17 cellular contexts compared by ENCODE assay signal in genomic region chr11:11519184-11519583, GRCh38.
DNase-seq lines count a peak whose midpoint lies in the region; ATAC-seq, FAIRE-seq and TF ChIP-seq lines count a peak whose summit lies in the region.
"Had no signal": no experiment of that assay in that cellular context is flagged by ENCODE, and none has a peak within 500 bp of the region (broad histone marks: within the 10 kb centered on the region; RNA-seq: fewer than 3 reads in every experiment).

No MANE protein-coding gene starts in this region.

- no peak overlapping the region for H3K27ac Mint-ChIP-seq in stimulated activated naive B cell treated with anti-CD40 and anti-IgM and Interleukin-4, amounts not matched to agents 10 μg/mL and 1 μg/mL and 100 μg/mL, for 72 hours
- H3K27ac Mint-ChIP-seq: activated CD4-positive, alpha-beta T cell treated with anti-CD3 and anti-CD28 coated beads, Interleukin-2, amount 10 ng/mL, durations not matched to agents 7 days and 5 days; T-helper 1 cell treated with Interleukin-12 subunit alpha and Interleukin-12 subunit beta and Interleukin-4 antibody, amounts not matched to agents 30 μg/mL and 1 μg/mL, for 36 hours had no signal

- no peaks in the 10 kb centered on the region for H3K36me3 ChIP-seq in K562 (ENCODE audit: control insufficient read depth, insufficient read depth, low read length)
- H3K36me3 ChIP-seq in mucosa of descending colon (ENCODE audit: low read depth), result no peaks in the 10 kb centered on the region
- H3K36me3 ChIP-seq: BLaER1 treated with 17β-estradiol and CSF1 and Interleukin-3, amounts not matched to agents 10 nM and 100 nM; neutrophil had no signal

- no peak overlapping the region for H3K4me3 Mint-ChIP-seq in stimulated activated naive B cell treated with anti-CD40 and anti-IgM and Interleukin-4, amounts not matched to agents 10 μg/mL and 1 μg/mL and 100 μg/mL, for 72 hours
- H3K4me3 Mint-ChIP-seq: activated CD4-positive, alpha-beta T cell treated with anti-CD3 and anti-CD28 coated beads, Interleukin-2, amount 10 ng/mL, durations not matched to agents 7 days and 5 days; T-helper 1 cell treated with Interleukin-12 subunit alpha and Interleukin-12 subunit beta and Interleukin-4 antibody, amounts not matched to agents 30 μg/mL and 1 μg/mL, for 36 hours had no signal

- POLR2A ChIA-PET in K562 (lab: Yijun Ruan, JAX), result no interaction called here

- H3K4me2 ChIP-seq in K562 (ENCODE audit: insufficient read depth, low read length), result no peak overlapping the region

- in situ Hi-C loops in K562 (cut with MboI), result no loop called here

- no peaks in the 10 kb centered on the region for H3K9me1 ChIP-seq in K562 (ENCODE audit: control insufficient read depth, insufficient read depth, low read length)

- BruUV-seq in K562 (replicated peaks; lab: Mats Ljungman, UMichigan), result no TSS peak

- H3K79me2 ChIP-seq in K562 (ENCODE audit: control insufficient read depth, insufficient read depth, low read length), result no peaks in the 10 kb centered on the region

- intact Hi-C loops in K562 (cut with micrococcal nuclease) (no loop called here), mucosa of descending colon (cut with DNase I, micrococcal nuclease) (no loop called here)

- H2AFZ ChIP-seq in K562 (ENCODE audit: low read depth, low read length), result no peak overlapping the region

- H3K27me3 Mint-ChIP-seq in stimulated activated naive B cell treated with anti-CD40 and anti-IgM and Interleukin-4, amounts not matched to agents 10 μg/mL and 1 μg/mL and 100 μg/mL, for 72 hours, result peaks cover 4 to 12% of the 10 kb centered on the region in 2 donors
- H3K27me3 Mint-ChIP-seq: activated CD4-positive, alpha-beta T cell treated with anti-CD3 and anti-CD28 coated beads, Interleukin-2, amount 10 ng/mL, durations not matched to agents 7 days and 5 days had no signal

- H3K4me1 ChIP-seq in K562 (replicated peaks in 1 of 2; ENCODE audit: control insufficient read depth in 2 of 2, insufficient read depth in 2 of 2, low read length in 2 of 2) (no peaks in the 10 kb centered on the region), mucosa of descending colon (ENCODE audit: low read depth) (no peaks in the 10 kb centered on the region)

- peak; percentile 47; the same call in 1 of the 3 replicates for ATAC-seq in K562
- peak; percentile 69 for ATAC-seq in mucosa of descending colon
- no peak for ATAC-seq in GM21360 (IDR thresholded peaks at IDR 0.05; ENCODE audit: unreplicated experiment)
- ATAC-seq in stimulated activated naive B cell treated with anti-CD40 and anti-IgM and Interleukin-4, amounts not matched to agents 10 μg/mL and 1 μg/mL and 100 μg/mL, for 72 hours (replicated peaks), result no peak
- ATAC-seq: left lobe of liver had no signal

- H3K4me1 Mint-ChIP-seq in stimulated activated naive B cell treated with anti-CD40 and anti-IgM and Interleukin-4, amounts not matched to agents 10 μg/mL and 1 μg/mL and 100 μg/mL, for 72 hours, result no peaks in the 10 kb centered on the region

- FAIRE-seq in K562 (lab: Jason Lieb, UNC), result no peak
- FAIRE-seq: frontal cortex had no signal

- no peak for TF ChIP-seq EP300 in K562 (IDR thresholded peaks at IDR 0.05; ENCODE audit: low read length)

- H3K36me3 Mint-ChIP-seq in stimulated activated naive B cell treated with anti-CD40 and anti-IgM and Interleukin-4, amounts not matched to agents 10 μg/mL and 1 μg/mL and 100 μg/mL, for 72 hours, result no peaks in the 10 kb centered on the region

- TF ChIP-seq POLR2A in K562 (conservative IDR thresholded peaks at IDR 0.05), result no peak

- peaks cover 0 to 35% of the 10 kb centered on the region in 2 experiments; a peak in 3 of 5 replicates for H3K27me3 ChIP-seq in K562 (ENCODE audit: control insufficient read depth in 2 of 2, insufficient read depth in 2 of 2, low read length in 2 of 2)
- H3K27me3 ChIP-seq: BLaER1 treated with 17β-estradiol and CSF1 and Interleukin-3, amounts not matched to agents 10 nM and 100 nM had no signal

- H3K27ac ChIP-seq in K562 (ENCODE audit: extremely low read depth, low read depth, low read length), result no peak overlapping the region
- H3K27ac ChIP-seq: BLaER1 treated with 17β-estradiol and CSF1 and Interleukin-3, amounts not matched to agents 10 nM and 100 nM; epithelial cell of prostate; neutrophil had no signal

- TF ChIP-seq RAD21 in K562 (CRISPR knock-in tag; conservative IDR thresholded peaks at IDR 0.05 in 1 of 2, IDR thresholded peaks at IDR 0.05 in 1 of 2), result no peak

- TF ChIP-seq CTCF in GM12875 (IDR thresholded peaks at IDR 0.05; ENCODE audit: borderline replicate concordance, insufficient read depth, low read depth, low read length) (peak; percentile 8; the same call in 1 of the 2 replicates), K562 (IDR thresholded peaks at IDR 0.05 in 2 of 3, conservative IDR thresholded peaks at IDR 0.05 in 1 of 3; ENCODE audit: insufficient read depth in 2 of 3, low read depth in 1 of 3, low read length in 3 of 3) (no peak), mucosa of descending colon (IDR thresholded peaks at IDR 0.05) (no peak)

- DNase-seq in COLO668 (lab: John Stamatoyannopoulos, UW; ENCODE audit: unreplicated experiment) (peak; percentile 28), K562 (ENCODE audit: extremely low read depth in 1 of 4, low spot score in 3 of 4) (peak in 3 of 4 experiments; percentile 10 to 36 (median 31)), mucosa of descending colon (no peak)
- DNase-seq in activated effector memory CD4-positive, alpha-beta T cell treated with anti-CD3 and anti-CD28 coated beads, Interleukin-2, amount 50 U/mL, for 16 hours, result no peak
- no peak for DNase-seq in stimulated activated naive B cell treated with anti-CD40 and anti-IgM and Interleukin-4, amounts not matched to agents 10 μg/mL and 1 μg/mL and 100 μg/mL, for 72 hours
- DNase-seq: activated CD4-positive, alpha-beta T cell treated with anti-CD3 and anti-CD28 coated beads, Interleukin-2, amount 10 ng/mL, durations not matched to agents 7 days and 5 days; activated CD8-positive, alpha-beta memory T cell treated with anti-CD3 and anti-CD28 coated beads, Interleukin-2, amount 50 U/mL, for 4 hours; cortex of kidney; NCI-H510A had no signal

- H3K9me3 ChIP-seq in K562 (replicated peaks; ENCODE audit: control insufficient read depth, insufficient read depth, low read depth, low read length), result no peaks in the 10 kb centered on the region
- no peaks in the 10 kb centered on the region for H3K9me3 ChIP-seq in mucosa of descending colon
- H3K9me3 ChIP-seq: BLaER1 treated with 17β-estradiol and CSF1 and Interleukin-3, amounts not matched to agents 10 nM and 100 nM; neutrophil had no signal

- no peaks in the 10 kb centered on the region for H4K20me1 ChIP-seq in K562 (replicated peaks; ENCODE audit: control insufficient read depth, insufficient read depth, low read length)
- H4K20me1 ChIP-seq: BLaER1 treated with 17β-estradiol and CSF1 and Interleukin-3, amounts not matched to agents 10 nM and 100 nM had no signal

- H3K4me3 ChIP-seq in GM12875 (ENCODE audit: low read depth, low read length) (no peak overlapping the region), K562 (no peak overlapping the region), mucosa of descending colon (no peak overlapping the region)
- H3K4me3 ChIP-seq: BLaER1 treated with 17β-estradiol and CSF1 and Interleukin-3, amounts not matched to agents 10 nM and 100 nM had no signal

- WGBS in K562 (ENCODE audit: insufficient coverage, low coverage, missing lambda C conversion rate), result 3% methylated on average over 4 of the region's 4 CpGs

- H3K9ac ChIP-seq in K562 (ENCODE audit: insufficient read depth in 1 of 2, low read depth in 2 of 2, low read length in 2 of 2), result no peak overlapping the region
- H3K9ac ChIP-seq: BLaER1 treated with 17β-estradiol and CSF1 and Interleukin-3, amounts not matched to agents 10 nM and 100 nM had no signal

- CTCF ChIA-PET in K562 (lab: Yijun Ruan, JAX; ENCODE audit: low intra/inter-chr PET ratio), result no interaction called here

- H3K9me3 Mint-ChIP-seq in stimulated activated naive B cell treated with anti-CD40 and anti-IgM and Interleukin-4, amounts not matched to agents 10 μg/mL and 1 μg/mL and 100 μg/mL, for 72 hours, result no peaks in the 10 kb centered on the region
- H3K9me3 Mint-ChIP-seq: activated CD4-positive, alpha-beta T cell treated with anti-CD3 and anti-CD28 coated beads, Interleukin-2, amount 10 ng/mL, durations not matched to agents 7 days and 5 days; T-helper 1 cell treated with Interleukin-12 subunit alpha and Interleukin-12 subunit beta and Interleukin-4 antibody, amounts not matched to agents 30 μg/mL and 1 μg/mL, for 36 hours had no signal

TF ChIP-seq in K562, 482 proteins besides CTCF, POLR2A, EP300 and RAD21 (continues in another document):
- TF ChIP-seq TOE1 (IDR thresholded peaks at IDR 0.05; ENCODE audit: borderline replicate concordance), result no peak
- no peak for TF ChIP-seq TOE1 (CRISPR knock-in tag; IDR thresholded peaks at IDR 0.05; ENCODE audit: borderline replicate concordance, low read depth)
- no peak for TF ChIP-seq ZSCAN32 (CRISPR knock-in tag; IDR thresholded peaks at IDR 0.05)
- TF ChIP-seq, protein P1, sequence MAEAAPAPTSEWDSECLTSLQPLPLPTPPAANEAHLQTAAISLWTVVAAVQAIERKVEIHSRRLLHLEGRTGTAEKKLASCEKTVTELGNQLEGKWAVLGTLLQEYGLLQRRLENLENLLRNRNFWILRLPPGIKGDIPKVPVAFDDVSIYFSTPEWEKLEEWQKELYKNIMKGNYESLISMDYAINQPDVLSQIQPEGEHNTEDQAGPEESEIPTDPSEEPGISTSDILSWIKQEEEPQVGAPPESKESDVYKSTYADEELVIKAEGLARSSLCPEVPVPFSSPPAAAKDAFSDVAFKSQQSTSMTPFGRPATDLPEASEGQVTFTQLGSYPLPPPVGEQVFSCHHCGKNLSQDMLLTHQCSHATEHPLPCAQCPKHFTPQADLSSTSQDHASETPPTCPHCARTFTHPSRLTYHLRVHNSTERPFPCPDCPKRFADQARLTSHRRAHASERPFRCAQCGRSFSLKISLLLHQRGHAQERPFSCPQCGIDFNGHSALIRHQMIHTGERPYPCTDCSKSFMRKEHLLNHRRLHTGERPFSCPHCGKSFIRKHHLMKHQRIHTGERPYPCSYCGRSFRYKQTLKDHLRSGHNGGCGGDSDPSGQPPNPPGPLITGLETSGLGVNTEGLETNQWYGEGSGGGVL (CRISPR knock-in tag; IDR thresholded peaks at IDR 0.05), result no peak
- TF ChIP-seq CREBBP (IDR thresholded peaks at IDR 0.05; ENCODE audit: low read depth, low read length), result no peak

Comparison
In these comparisons a context has a peak if more than half of its experiments do, and no peak if none do; other contexts are left out.
1. DNase-seq: peak in COLO668 (single experiment) and K562 (3 of 4); none in mucosa of descending colon (0 of 3), activated effector memory CD4-positive, alpha-beta T cell treated with anti-CD3 and anti-CD28 coated beads, Interleukin-2, amount 50 U/mL, for 16 hours (single experiment) and stimulated activated naive B cell treated with anti-CD40 and anti-IgM and Interleukin-4, amounts not matched to agents 10 μg/mL and 1 μg/mL and 100 μg/mL, for 72 hours (single experiment).
2. ATAC-seq: peak in K562 (single experiment) and mucosa of descending colon (single experiment); none in GM21360 (single experiment) and stimulated activated naive B cell treated with anti-CD40 and anti-IgM and Interleukin-4, amounts not matched to agents 10 μg/mL and 1 μg/mL and 100 μg/mL, for 72 hours (0 of 2).